ENCODE assay signal across 8 cellular contexts in genomic region chr1:2189459-2190425, GRCh38. TPM values are rescaled to one million over a fixed set of nuclear protein-coding genes. Genes with fewer than 3 reads are reported as not detected.
DNase-seq lines count a peak whose midpoint lies in the region; ATAC-seq and TF ChIP-seq lines count a peak whose summit lies in the region.

No MANE protein-coding gene starts in this region.

- no peak for TF ChIP-seq EP300 in stomach (IDR thresholded peaks at IDR 0.05)

- H3K36me3 ChIP-seq in SJCRH30: no peaks in the 10 kb centered on the region
- peaks cover 9% of the 10 kb centered on the region for H3K36me3 ChIP-seq in neuron (ENCODE audit: insufficient read depth, low read length)
- peaks cover 0 to 22% (median 19%) of the 10 kb centered on the region in 4 donors for H3K36me3 ChIP-seq in stomach

- peak overlapping the region; percentile 18; the same call in 1 of the 2 replicates for H3K27ac ChIP-seq in SJCRH30
- peak overlapping the region; percentile 88 to 98 (median 94) for H3K27ac ChIP-seq in stomach

- peak; percentile 96 for DNase-seq in AG20443 (ENCODE audit: low spot score)
- peak; percentile 96 for DNase-seq in M059J (ENCODE audit: low read depth)
- peak; percentile 90 to 91 for DNase-seq in SJCRH30
- DNase-seq in activated naive CD4-positive, alpha-beta T cell treated with Interleukin-2 at 50 U/mL for 16 hours: peak; percentile 92
- DNase-seq in foreskin melanocyte: peak; percentile 71
- peak; percentile 97 for DNase-seq in stomach

- no peak for TF ChIP-seq CTCF in stomach (IDR thresholded peaks at IDR 0.05)

- H3K27me3 ChIP-seq in SJCRH30: no peaks in the 10 kb centered on the region
- no peaks in the 10 kb centered on the region for H3K27me3 ChIP-seq in neuron (ENCODE audit: insufficient read depth, low read length)
- H3K27me3 ChIP-seq in stomach: no peaks in the 10 kb centered on the region

- ATAC-seq in GM19467 (IDR thresholded peaks at IDR 0.05; ENCODE audit: unreplicated experiment): peak; percentile 80

- intact Hi-C loops in stomach (cut with DNase I; ENCODE audit: low total_unique reads): no loop called here

- H3K4me3 ChIP-seq in SJCRH30 (peak overlapping the region; percentile 54), neuron (ENCODE audit: low read length) (peak overlapping the region; percentile 43), stomach (peak overlapping the region; percentile 45 to 64 (median 54))

- H3K4me1 ChIP-seq in SJCRH30: peaks cover 6% of the 10 kb centered on the region; the same call in 1 of the 2 replicates
- H3K4me1 ChIP-seq in neuron (ENCODE audit: insufficient read depth, low read length): peaks cover 20% of the 10 kb centered on the region
- peaks cover 43 to 54% (median 51%) of the 10 kb centered on the region in 4 donors for H3K4me1 ChIP-seq in stomach

- H2AFZ ChIP-seq in neuron (ENCODE audit: low read depth, low read length): no peak overlapping the region

- TF ChIP-seq POLR2A in stomach (IDR thresholded peaks at IDR 0.05): peak in 2 of 4 donors; percentile 38 to 41

- WGBS in stomach, 5 donors: 4 to 14% (median 12%) methylated on average over 39 to 65 of the region's 65 CpGs

- H3K9me3 ChIP-seq in SJCRH30 (replicated peaks) (no peaks in the 10 kb centered on the region), neuron (ENCODE audit: low read length) (no peaks in the 10 kb centered on the region), stomach (no peaks in the 10 kb centered on the region)

RNA-seq across cellular contexts. Expression of gene FAAP20, which starts 4.8 kb away (rescaled TPM):
- 12.8 and 23.1 TPM in 2 replicates for total RNA-seq in M059J (2014; rRNA removed; shearing (Covaris generic))
- 58.0 and 61.7 TPM in 2 replicates for total RNA-seq in SJCRH30 (2014; rRNA removed; shearing (Covaris generic))
- total RNA-seq in stomach: 100 to 1,000 TPM in 1 of 5 donors, 10 to 100 TPM in 3, 1 to 10 TPM in 1; 8.2 to 170 (median 25.8) TPM
- polyA plus RNA-seq in stomach: 100 to 1,000 TPM in 2 of 3 donors, 10 to 100 TPM in 1; 91.3 to 120 (median 101) TPM

RNA-seq across cellular contexts. Expression of gene SKI, which starts 38.4 kb away (rescaled TPM):
- 3.5 and 13.8 TPM in 2 replicates for total RNA-seq in M059J (2014; rRNA removed; shearing (Covaris generic))
- total RNA-seq in SJCRH30 (2014; rRNA removed; shearing (Covaris generic)): 12.8 and 13.1 TPM in 2 replicates
- total RNA-seq in stomach: 10 to 100 TPM; 18.7 to 84.0 (median 32.7) TPM
- polyA plus RNA-seq in stomach: 10 to 100 TPM in 2 of 3 donors, 1 to 10 TPM in 1; 7.4 to 14.8 (median 13.9) TPM

Comparison
In these comparisons a context has a peak if more than half of its experiments do, and no peak if none do; other contexts are left out.
1. Peak in every context shown above with its lines: DNase-seq, ATAC-seq, H3K4me3 ChIP-seq and H3K27ac ChIP-seq.